ENCODE assay signal across 14 cellular contexts in genomic region chr3:62662680-62663079, GRCh38.
DNase-seq lines count a peak whose midpoint lies in the region; ATAC-seq, FAIRE-seq and TF ChIP-seq lines count a peak whose summit lies in the region.
"Had no signal": no experiment of that assay in that cellular context is flagged by ENCODE, and none has a peak within 500 bp of the region (broad histone marks: within the 10 kb centered on the region; RNA-seq: fewer than 3 reads in every experiment).

No MANE protein-coding gene starts in this region.

- H3K4me1 ChIP-seq in BE2C: peaks cover 9% of the 10 kb centered on the region
- H3K4me1 ChIP-seq: BLaER1, Caco-2, HAP-1 had no signal

- ATAC-seq in HG03025 (IDR thresholded peaks at IDR 0.05; ENCODE audit: low FRiP score, unreplicated experiment): no peak
- ATAC-seq: K562 had no signal

- no peak overlapping the region for H3K4me3 ChIP-seq in BE2C (ENCODE audit: low read depth, low read length)
- H3K4me3 ChIP-seq: BLaER1, HAP-1, K562 had no signal

- FAIRE-seq in GM12892 (lab: Jason Lieb, UNC) (peak; percentile 33), islet of Langerhans (lab: Jason Lieb, UNC) (peak; percentile 71)
- FAIRE-seq: H1, K562 had no signal

- DNase-seq in BE2C (peak; percentile 66), GM12892 (ENCODE audit: insufficient read length) (no peak), NCI-H82 treated with DMSO at 0.1 percent for 48 hours (lab: John Stamatoyannopoulos, UW; ENCODE audit: unreplicated experiment) (peak; percentile 21), DMS114 treated with DMSO at 0.1 percent for 48 hours (lab: John Stamatoyannopoulos, UW; ENCODE audit: unreplicated experiment) (no peak)
- DNase-seq: Caco-2; CD8-positive, alpha-beta memory T cell; DND-41; GDM1 had no signal

- H3K9me3 ChIP-seq in BE2C: no peaks in the 10 kb centered on the region
- H3K9me3 ChIP-seq: BLaER1, Caco-2, HAP-1 had no signal

- no peaks in the 10 kb centered on the region for H3K27me3 ChIP-seq in BE2C
- H3K27me3 ChIP-seq: BLaER1 had no signal

- H3K36me3 ChIP-seq in BE2C: no peaks in the 10 kb centered on the region
- H3K36me3 ChIP-seq: BLaER1, HAP-1 had no signal

- no peak for TF ChIP-seq CTCF in BE2C (IDR thresholded peaks at IDR 0.05; ENCODE audit: low read depth, low read length)

- no peak for TF ChIP-seq POLR2A in GM12892 (IDR thresholded peaks at IDR 0.05; ENCODE audit: low read depth, low read length)

Comparison
In these comparisons a context has a peak if more than half of its experiments do, and no peak if none do; other contexts are left out.
1. DNase-seq: peak in BE2C (single experiment) and NCI-H82 treated with DMSO at 0.1 percent for 48 hours (single experiment); none in GM12892 (single experiment) and DMS114 treated with DMSO at 0.1 percent for 48 hours (single experiment).